Comparison of ENCODE assay signal across 18 cellular contexts in the genomic region with DNA sequence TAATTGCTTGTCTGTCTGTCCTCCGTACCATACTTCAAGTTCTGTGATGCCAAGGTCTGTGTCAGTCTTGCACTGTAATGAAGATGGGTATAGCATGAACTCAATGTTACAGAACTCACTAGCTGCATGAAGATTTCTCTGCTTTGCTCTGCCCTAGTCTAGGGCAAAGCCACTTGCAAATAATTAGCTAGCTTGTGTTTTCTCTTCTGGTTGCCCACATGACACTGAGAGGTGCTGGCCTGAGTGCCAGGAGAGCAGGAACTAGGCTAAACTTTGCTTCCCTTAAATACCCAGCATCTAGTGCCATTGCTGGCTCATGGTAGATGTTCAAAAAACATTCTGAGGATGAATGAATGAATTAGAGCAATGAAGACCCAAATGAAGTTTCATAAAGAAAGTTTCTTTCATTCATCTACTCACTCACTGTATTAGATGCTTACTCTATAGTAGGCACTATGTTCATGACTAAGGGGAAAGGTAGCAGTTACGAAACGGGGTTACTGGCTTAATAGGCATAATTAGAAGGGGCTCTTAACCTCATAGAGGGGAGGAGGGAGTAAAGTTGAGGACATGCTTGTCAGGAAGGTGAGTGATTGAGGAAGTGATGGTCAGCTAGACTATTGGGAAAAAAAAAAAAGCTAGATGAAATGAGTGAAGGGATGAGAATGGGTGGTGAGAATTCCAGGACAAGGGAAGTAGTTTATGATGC. TPM values are rescaled to one million over a fixed set of nuclear protein-coding genes. Genes with fewer than 3 reads are reported as not detected.
A peak's percentile ranks its signal among the peaks of the same experiment; 100 is the strongest.
DNase-seq lines count a peak whose midpoint lies in the region; ATAC-seq and TF ChIP-seq lines count a peak whose summit lies in the region.
"Had no signal": no experiment of that assay in that cellular context is flagged by ENCODE, and none has a peak within 500 bp of the region (broad histone marks: within the 10 kb centered on the region; RNA-seq: fewer than 3 reads in every experiment).

No MANE protein-coding gene starts in this region.

- H3K4me1 Mint-ChIP-seq in CD4-positive, alpha-beta T cell (ENCODE audit: low read depth): peaks cover 17% of the 10 kb centered on the region
- H3K4me1 Mint-ChIP-seq in activated CD8-positive, alpha-beta T cell treated with anti-CD3 and anti-CD28 coated beads for 36 hours (ENCODE audit: low read depth): peaks cover 44% of the 10 kb centered on the region

- H3K36me3 Mint-ChIP-seq in CD4-positive, alpha-beta T cell (ENCODE audit: low read depth): peaks cover 5% of the 10 kb centered on the region
- peaks cover 1% of the 10 kb centered on the region for H3K36me3 Mint-ChIP-seq in activated CD8-positive, alpha-beta T cell treated with anti-CD3 and anti-CD28 coated beads for 36 hours (ENCODE audit: low read depth)
- H3K36me3 Mint-ChIP-seq: naive B cell had no signal

- intact Hi-C loops in CD4-positive, alpha-beta T cell (cut with DNase I, micrococcal nuclease): loop anchor here in 1 of 2 experiments (5.0 kb wide), 4 partner anchors 108 to 1307 kb away; partner anchors contain the start of gene JRKL
- intact Hi-C loops in activated CD8-positive, alpha-beta T cell treated with anti-CD3 and anti-CD28 coated beads for 36 hours (cut with micrococcal nuclease): no loop called here

- no peaks in the 10 kb centered on the region for H3K27me3 ChIP-seq in CD4-positive, alpha-beta T cell (ENCODE audit: control insufficient read depth, insufficient read depth, low read length)
- H3K27me3 ChIP-seq in brain microvascular endothelial cell (replicated peaks): no peaks in the 10 kb centered on the region
- H3K27me3 ChIP-seq: BE2C, pancreas, sigmoid colon had no signal

- TF ChIP-seq POLR2A in GM18505 (IDR thresholded peaks at IDR 0.05; ENCODE audit: borderline replicate concordance, extremely low read depth, insufficient read depth, insufficient read length): no peak

- no peak overlapping the region for H3K4me3 Mint-ChIP-seq in CD4-positive, alpha-beta T cell
- H3K4me3 Mint-ChIP-seq in activated CD8-positive, alpha-beta T cell treated with anti-CD3 and anti-CD28 coated beads for 36 hours: no peak overlapping the region

- TF ChIP-seq CTCF in CD4-positive, alpha-beta T cell (IDR thresholded peaks at IDR 0.05): no peak
- TF ChIP-seq CTCF in activated CD8-positive, alpha-beta T cell treated with anti-CD3 and anti-CD28 coated beads for 36 hours (IDR thresholded peaks at IDR 0.05): no peak
- no peak for TF ChIP-seq CTCF in brain microvascular endothelial cell (IDR thresholded peaks at IDR 0.05; ENCODE audit: low read depth, low read length, missing control alignments)

- H3K9me3 ChIP-seq in CD4-positive, alpha-beta T cell (ENCODE audit: control insufficient read depth, low read length): no peaks in the 10 kb centered on the region
- H3K9me3 ChIP-seq: BE2C, pancreas, sigmoid colon had no signal

- H3K27ac ChIP-seq in CD4-positive, alpha-beta T cell (ENCODE audit: low read depth, low read length): no peak overlapping the region
- no peak overlapping the region for H3K27ac ChIP-seq in brain microvascular endothelial cell
- H3K27ac ChIP-seq: HL-60, pancreas, sigmoid colon had no signal

- H3K9me3 Mint-ChIP-seq in CD4-positive, alpha-beta T cell: no peaks in the 10 kb centered on the region
- H3K9me3 Mint-ChIP-seq in activated CD8-positive, alpha-beta T cell treated with anti-CD3 and anti-CD28 coated beads for 36 hours: no peaks in the 10 kb centered on the region
- H3K9me3 Mint-ChIP-seq: naive B cell had no signal

- CTCF ChIA-PET in CD4-positive, alpha-beta T cell (lab: Charles Lee): interaction anchor here (1.6 kb wide), 2 partner anchors 11 to 15 kb away, joined by 4 to 10 read pairs; no protein-coding TSS in a partner anchor
- CTCF ChIA-PET in activated CD8-positive, alpha-beta T cell treated with anti-CD3 and anti-CD28 coated beads for 36 hours (lab: Charles Lee): interaction anchor here (1.1 to 3.9 kb wide), 6 partner anchors 10 to 72 kb away, joined by 3 to 24 read pairs (median 7); partner anchors contain the start of gene SRSF8

- H3K27ac Mint-ChIP-seq in CD4-positive, alpha-beta T cell: peak overlapping the region; percentile 1
- peak overlapping the region; percentile 27 for H3K27ac Mint-ChIP-seq in activated CD8-positive, alpha-beta T cell treated with anti-CD3 and anti-CD28 coated beads for 36 hours

- POLR2A ChIA-PET in CD4-positive, alpha-beta T cell (lab: Charles Lee): interaction anchor here (1.3 to 3.4 kb wide), 2 partner anchors 11 to 17 kb away, joined by 4 to 24 read pairs; partner anchors contain the start of gene SRSF8
- POLR2A ChIA-PET in activated CD8-positive, alpha-beta T cell treated with anti-CD3 and anti-CD28 coated beads for 36 hours (lab: Charles Lee): interaction anchor here (0.5 to 1.8 kb wide), 7 partner anchors 9 to 706 kb away, joined by 3 to 9 read pairs (median 4); partner anchors contain the start of genes CEP57 and SRSF8

- in situ Hi-C loops in brain microvascular endothelial cell (cut with HindIII; ENCODE audit: low pct_ligation_motif_present, low sequenced_read_pairs): no loop called here

- no peak for ATAC-seq in CD4-positive, alpha-beta T cell (ENCODE audit: poor library complexity)
- peak; percentile 50 for ATAC-seq in GM18861 (IDR thresholded peaks at IDR 0.05; ENCODE audit: unreplicated experiment)
- no peak for ATAC-seq in activated CD8-positive, alpha-beta T cell treated with anti-CD3 and anti-CD28 coated beads for 36 hours
- no peak for ATAC-seq in GM18505 (IDR thresholded peaks at IDR 0.05; ENCODE audit: unreplicated experiment)

- H3K36me3 ChIP-seq in brain microvascular endothelial cell (replicated peaks): no peaks in the 10 kb centered on the region
- H3K36me3 ChIP-seq: BE2C, pancreas, sigmoid colon had no signal

- peaks cover 7% of the 10 kb centered on the region for H3K27me3 Mint-ChIP-seq in CD4-positive, alpha-beta T cell
- no peaks in the 10 kb centered on the region for H3K27me3 Mint-ChIP-seq in activated CD8-positive, alpha-beta T cell treated with anti-CD3 and anti-CD28 coated beads for 36 hours

- DNase-seq in CD4-positive, alpha-beta T cell: no peak
- DNase-seq in activated CD8-positive, alpha-beta T cell treated with anti-CD3 and anti-CD28 coated beads for 36 hours: no peak
- DNase-seq in kidney glomerular epithelial cell (lab: John Stamatoyannopoulos, UW): peak; percentile 67
- no peak for DNase-seq in NCI-H82 treated with DMSO at 0.1 percent for 48 hours (lab: John Stamatoyannopoulos, UW; ENCODE audit: unreplicated experiment)
- DNase-seq in brain microvascular endothelial cell: no peak
- DNase-seq: BE2C, MV-4-11, naive B cell, NCI-H2029, NCI-H446, pancreas, sigmoid colon, SW 1271 had no signal

- H3K4me3 ChIP-seq in brain microvascular endothelial cell (ENCODE audit: low read depth, low read length): no peak overlapping the region
- H3K4me3 ChIP-seq: pancreas, sigmoid colon had no signal

RNA-seq across cellular contexts. Expression of gene ENDOD1, which starts 4.4 kb away (rescaled TPM):
- 1 to 10 TPM; 3.8 to 4.4 TPM for total RNA-seq in CD4-positive, alpha-beta T cell
- 10 to 100 TPM; 13.0 to 14.1 TPM for total RNA-seq in activated CD8-positive, alpha-beta T cell treated with anti-CD3 and anti-CD28 coated beads for 36 hours

RNA-seq across cellular contexts. Expression of gene SRSF8, which starts 18.6 kb away (rescaled TPM):
- total RNA-seq in CD4-positive, alpha-beta T cell: 10 to 100 TPM; 67.2 to 67.9 TPM
- 10 to 100 TPM; 23.0 to 24.7 TPM for total RNA-seq in activated CD8-positive, alpha-beta T cell treated with anti-CD3 and anti-CD28 coated beads for 36 hours

RNA-seq across cellular contexts. Expression of gene KDM4F, which starts 36.0 kb away (rescaled TPM):
- total RNA-seq in CD4-positive, alpha-beta T cell: not detected
- total RNA-seq in activated CD8-positive, alpha-beta T cell treated with anti-CD3 and anti-CD28 coated beads for 36 hours: not detected
- total RNA-seq: cerebellum, H4, pancreas, sigmoid colon had no signal
